9 cellular contexts compared by ENCODE assay signal in genomic region chr4:3285558-3286334, GRCh38. TPM values are rescaled to one million over a fixed set of nuclear protein-coding genes. Genes with fewer than 3 reads are reported as not detected.
A peak's percentile ranks its signal among the peaks of the same experiment; 100 is the strongest.
DNase-seq lines count a peak whose midpoint lies in the region; ATAC-seq, FAIRE-seq and TF ChIP-seq lines count a peak whose summit lies in the region.
"Had no signal": no experiment of that assay in that cellular context is flagged by ENCODE, and none has a peak within 500 bp of the region (broad histone marks: within the 10 kb centered on the region; RNA-seq: fewer than 3 reads in every experiment).

No MANE protein-coding gene starts in this region.

- intact Hi-C loops in GM12878 (cut with micrococcal nuclease; ENCODE audit: unreplicated experiment): no loop called here

- TF ChIP-seq RAD21 in GM12878 (IDR thresholded peaks at IDR 0.05; ENCODE audit: insufficient read depth, low read depth, low read length): 0 out of 2 replicates have a peak, but pooled peaks have one; percentile 10

- peak; percentile 83 for DNase-seq in AG08395 (ENCODE audit: low spot score)
- DNase-seq in GM12878 (ENCODE audit: low read depth, low spot score): no peak
- DNase-seq in RKO (ENCODE audit: low spot score): no peak
- no peak for DNase-seq in RCC 7860 (ENCODE audit: low spot score)
- DNase-seq: DND-41 had no signal

- H3K9me3 Mint-ChIP-seq in stimulated activated memory B cell treated with anti-CD40 and anti-IgM and Interleukin-4, amounts not matched to agents 10 μg/mL and 1 μg/mL and 100 μg/mL, for 72 hours: peaks cover 5% of the 10 kb centered on the region

- ATAC-seq in GM19328 (IDR thresholded peaks at IDR 0.05; ENCODE audit: unreplicated experiment): peak; percentile 84
- peak; percentile 91 for ATAC-seq in HG03354 (IDR thresholded peaks at IDR 0.05; ENCODE audit: poor library complexity, severe bottlenecking, unreplicated experiment)
- peak; percentile 99 for ATAC-seq in GM12878
- ATAC-seq in stimulated activated memory B cell treated with anti-CD40 and anti-IgM and Interleukin-4, amounts not matched to agents 10 μg/mL and 1 μg/mL and 100 μg/mL, for 72 hours: peak; percentile 61
- no peak for ATAC-seq in HG03045 (IDR thresholded peaks at IDR 0.05; ENCODE audit: unreplicated experiment)

- H3K4me2 ChIP-seq in GM12878 (ENCODE audit: control insufficient read depth, insufficient read depth): peak overlapping the region; percentile 81

- H3K79me2 ChIP-seq in GM12878 (ENCODE audit: control insufficient read depth, insufficient read depth, low read length): no peaks in the 10 kb centered on the region

- in situ Hi-C loops in GM12878 (cut with MboI): no loop called here

- no peak for TF ChIP-seq CTCF in GM12878 (IDR thresholded peaks at IDR 0.05 in 2 of 3, conservative IDR thresholded peaks at IDR 0.05 in 1 of 3; ENCODE audit: control insufficient read depth in 2 of 3, extremely low read depth in 1 of 3, insufficient read depth in 1 of 3, low read depth in 3 of 3, low read length in 3 of 3)

- H3K9me3 ChIP-seq in GM12878 (replicated peaks; ENCODE audit: control insufficient read depth, insufficient read depth, low read length): no peaks in the 10 kb centered on the region; the same call in 2 of the 3 replicates

- RAD21 ChIA-PET in GM12878 (lab: Charles Lee; ENCODE audit: unreplicated experiment): no interaction called here

- peak overlapping the region; percentile 28 for H3K4me3 Mint-ChIP-seq in stimulated activated memory B cell treated with anti-CD40 and anti-IgM and Interleukin-4, amounts not matched to agents 10 μg/mL and 1 μg/mL and 100 μg/mL, for 72 hours

- POLR2A ChIA-PET in GM12878 (lab: Charles Lee): interaction anchor here (0.6 kb wide), 1 partner anchor 206 kb away, joined by 9 read pairs; no protein-coding TSS in a partner anchor

- CTCF ChIA-PET in GM12878 (lab: Yijun Ruan, JAX): interaction anchor here (1.0 to 1.5 kb wide), 3 partner anchors 61 to 178 kb away, joined by 3 to 4 read pairs (median 4); no protein-coding TSS in a partner anchor

- peak overlapping the region; percentile 54 for H3K9ac ChIP-seq in GM12878 (ENCODE audit: control insufficient read depth, insufficient read depth, low read length)

- H3K27ac Mint-ChIP-seq in stimulated activated memory B cell treated with anti-CD40 and anti-IgM and Interleukin-4, amounts not matched to agents 10 μg/mL and 1 μg/mL and 100 μg/mL, for 72 hours: peak overlapping the region; percentile 60

- no peak overlapping the region; the same call in 1 of the 2 replicates for H3K27ac ChIP-seq in GM12878 (ENCODE audit: control insufficient read depth, insufficient read depth)

- TF ChIP-seq EP300 in GM12878 (IDR thresholded peaks at IDR 0.05; ENCODE audit: borderline replicate concordance in 1 of 2, control insufficient read depth in 1 of 2, low read depth in 2 of 2, low read length in 2 of 2): peak; percentile 59 to 86; a peak in 2 of 4 replicates

- FAIRE-seq in GM12878 (lab: Jason Lieb, UNC) (peak; percentile 98), RCC 7860 (lab: Jason Lieb, UNC) (no peak)

- no peaks in the 10 kb centered on the region for H4K20me1 ChIP-seq in GM12878 (ENCODE audit: control insufficient read depth, insufficient read depth)

- H3K27me3 ChIP-seq in GM12878 (replicated peaks in 1 of 2; ENCODE audit: control insufficient read depth in 2 of 2, insufficient read depth in 2 of 2, low read length in 1 of 2): peaks cover 0 to 2% of the 10 kb centered on the region in 2 experiments; a peak in 2 of 4 replicates

- peaks cover 14% of the 10 kb centered on the region for H3K4me1 ChIP-seq in GM12878 (ENCODE audit: control insufficient read depth, insufficient read depth, low read length)

- peaks cover 1% of the 10 kb centered on the region for H3K36me3 Mint-ChIP-seq in stimulated activated memory B cell treated with anti-CD40 and anti-IgM and Interleukin-4, amounts not matched to agents 10 μg/mL and 1 μg/mL and 100 μg/mL, for 72 hours

- no peak for TF ChIP-seq POLR2A in GM12878 (IDR thresholded peaks at IDR 0.05; ENCODE audit: low read depth, low read length)

- SMC1A ChIA-PET in GM12878 (lab: Charles Lee; ENCODE audit: uncharacterized antibody, unreplicated experiment): interaction anchor here (0.9 to 1.7 kb wide), 2 partner anchors 29 to 61 kb away, joined by 4 to 5 read pairs; no protein-coding TSS in a partner anchor

- WGBS in GM12878 (ENCODE audit: insufficient coverage, insufficient replicate concordance, low lambda C conversion rate, missing lambda C conversion rate): 25% methylated on average over 23 of the region's 38 CpGs

- no peaks in the 10 kb centered on the region for H3K27me3 Mint-ChIP-seq in stimulated activated memory B cell treated with anti-CD40 and anti-IgM and Interleukin-4, amounts not matched to agents 10 μg/mL and 1 μg/mL and 100 μg/mL, for 72 hours

- BruUV-seq in GM12878 (replicated peaks; lab: Mats Ljungman, UMichigan): no TSS peak

- H2AFZ ChIP-seq in GM12878 (ENCODE audit: control insufficient read depth, low read depth, low read length): peak overlapping the region; percentile 69

- no peaks in the 10 kb centered on the region for H3K36me3 ChIP-seq in GM12878 (ENCODE audit: control insufficient read depth in 2 of 2, insufficient read depth in 2 of 2, low read length in 1 of 2)

- H3K4me3 ChIP-seq in GM12878: no peak overlapping the region

- H3K4me1 Mint-ChIP-seq in stimulated activated memory B cell treated with anti-CD40 and anti-IgM and Interleukin-4, amounts not matched to agents 10 μg/mL and 1 μg/mL and 100 μg/mL, for 72 hours: peaks cover 15% of the 10 kb centered on the region

TF ChIP-seq in GM12878, 131 proteins besides CTCF, POLR2A, EP300 and RAD21 (continues in another document):
- no peak for TF ChIP-seq SREBF1 (IDR thresholded peaks at IDR 0.05; ENCODE audit: low read length)
- no peak for TF ChIP-seq ZNF217 (IDR thresholded peaks at IDR 0.05)
- TF ChIP-seq TCF3 (IDR thresholded peaks at IDR 0.05; ENCODE audit: borderline replicate concordance, insufficient read depth, low read depth, low read length): no peak
- TF ChIP-seq RELA (IDR thresholded peaks at IDR 0.05; ENCODE audit: borderline replicate concordance, partially characterized antibody): no peak
- no peak for TF ChIP-seq SKIL (IDR thresholded peaks at IDR 0.05; ENCODE audit: low read depth, poor library complexity, severe bottlenecking)
- no peak for TF ChIP-seq CHD4 (IDR thresholded peaks at IDR 0.05)

RNA-seq across cellular contexts. Expression of gene RGS12, which starts 7.1 kb away (rescaled TPM):
- total RNA-seq in GM12878 (2013; cell fraction: nucleolus; rRNA removed): 15.5 and 31.9 TPM in 2 replicates
- total RNA-seq in GM12878 (2014; rRNA removed): 0.51 and 0.76 TPM in 2 replicates
- 0.41 and 1.1 TPM in 2 replicates for total RNA-seq in GM12878 (2014; rRNA removed; fragmentation: Illumina TruSeq; extraction: Trizol)
- 0.85 and 2.2 TPM in 2 replicates for total RNA-seq in GM12878 (2021)
- polyA plus RNA-seq in GM12878 (2011; ENCODE audit: low read depth): 0.96 TPM
- 0.37 and 0.39 TPM in 2 replicates for polyA plus RNA-seq in GM12878 (2011; rRNA removed)
- 0.13 and 0.90 TPM in 2 replicates for polyA plus RNA-seq in GM12878 (2011; cell fraction: cytosol; rRNA removed)
- 2.2 and 2.7 TPM in 2 replicates for polyA plus RNA-seq in GM12878 (2011; cell fraction: nucleus; rRNA removed)
- 2.4 and 2.6 TPM in 2 replicates for polyA plus RNA-seq in GM12878 (2012)
- polyA plus RNA-seq in GM12878 (2014; fragmentation: Illumina TruSeq; extraction: Trizol): 0.06 and 0.40 TPM in 2 replicates
- under 1 TPM; 0.02 to 0.07 TPM for polyA plus RNA-seq in GM12878 (2014; fragmentation: Nextera tagmentation; extraction: Ambion mirVana)
- polyA plus RNA-seq in GM12878 (2014; rRNA removed): 0.28 and 0.96 TPM in 2 replicates
- polyA plus RNA-seq in GM12878 (2016; fragmentation: Nextera tagmentation; extraction: Ambion mirVana): 1 to 10 TPM in 1 of 2 experiments, under 1 TPM in 1; 0.99 to 1.2 TPM
- polyA minus RNA-seq in GM12878 (2011; rRNA and poly(A)+ RNA removed): 0.22 and 0.98 TPM in 2 replicates
- 0.53 TPM in 1 of 2 replicates, not detected in the other for polyA minus RNA-seq in GM12878 (2011; cell fraction: cytosol; rRNA and poly(A)+ RNA removed)
- 1.7 and 1.8 TPM in 2 replicates for polyA minus RNA-seq in GM12878 (2011; cell fraction: nucleus; rRNA and poly(A)+ RNA removed)

RNA-seq across cellular contexts. Expression of gene MSANTD1, which starts 36.8 kb away (rescaled TPM):
- 3.4 and 3.6 TPM in 2 replicates for total RNA-seq in GM12878 (2013; cell fraction: nucleolus; rRNA removed)
- total RNA-seq in GM12878 (2014; rRNA removed): 0.11 and 0.28 TPM in 2 replicates
- total RNA-seq in GM12878 (2014; rRNA removed; fragmentation: Illumina TruSeq; extraction: Trizol): 0.14 and 0.22 TPM in 2 replicates
- total RNA-seq in GM12878 (2021): 0.37 and 0.87 TPM in 2 replicates
- polyA plus RNA-seq in GM12878 (2011; ENCODE audit: low read depth): 0.16 TPM
- polyA plus RNA-seq in GM12878 (2011; rRNA removed): 0.04 and 0.11 TPM in 2 replicates
- polyA plus RNA-seq in GM12878 (2011; cell fraction: cytosol; rRNA removed): 0.04 and 0.10 TPM in 2 replicates
- 2.0 and 2.1 TPM in 2 replicates for polyA plus RNA-seq in GM12878 (2011; cell fraction: nucleus; rRNA removed)
- polyA plus RNA-seq in GM12878 (2012): 0.38 and 0.49 TPM in 2 replicates
- polyA plus RNA-seq in GM12878 (2014; fragmentation: Illumina TruSeq; extraction: Trizol): 0.07 TPM in 1 of 2 replicates, not detected in the other
- not detected for polyA plus RNA-seq in GM12878 (2014; fragmentation: Nextera tagmentation; extraction: Ambion mirVana)
- polyA plus RNA-seq in GM12878 (2014; rRNA removed): 0.22 and 0.38 TPM in 2 replicates
- polyA plus RNA-seq in GM12878 (2016; fragmentation: Nextera tagmentation; extraction: Ambion mirVana): under 1 TPM; 0.21 to 0.55 TPM
- polyA minus RNA-seq in GM12878 (2011; rRNA and poly(A)+ RNA removed): 0.59 and 0.62 TPM in 2 replicates
- not detected in 2 replicates for polyA minus RNA-seq in GM12878 (2011; cell fraction: cytosol; rRNA and poly(A)+ RNA removed)
- 1.3 and 3.3 TPM in 2 replicates for polyA minus RNA-seq in GM12878 (2011; cell fraction: nucleus; rRNA and poly(A)+ RNA removed)
